8 cellular contexts compared by ENCODE assay signal in the genomic region with DNA sequence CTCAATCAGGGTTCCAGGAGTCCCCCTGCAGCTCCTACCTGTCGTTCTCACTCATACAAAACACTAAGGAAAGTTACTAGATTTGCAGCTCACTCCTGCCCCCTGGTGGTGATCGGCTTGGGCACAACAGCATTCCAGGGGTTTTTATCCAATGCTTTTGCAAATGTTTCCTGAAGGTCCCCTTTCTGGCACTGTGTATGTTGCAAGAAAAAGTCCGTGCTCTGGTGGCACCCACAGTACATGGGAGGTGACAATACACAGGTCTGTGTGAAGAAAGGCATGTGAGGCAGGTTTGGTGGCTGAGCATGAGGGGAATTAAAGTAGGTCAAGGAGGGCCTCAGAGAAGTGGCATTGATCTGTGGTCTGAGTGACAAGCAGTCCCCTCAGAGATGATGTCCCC. TPM values are rescaled to one million over a fixed set of nuclear protein-coding genes. Genes with fewer than 3 reads are reported as not detected.
DNase-seq lines count a peak whose midpoint lies in the region; ATAC-seq and TF ChIP-seq lines count a peak whose summit lies in the region.

No MANE protein-coding gene starts in this region.

- no peak overlapping the region for H3K27ac ChIP-seq in CD4-positive, alpha-beta T cell (ENCODE audit: low read depth, low read length)

- CTCF ChIA-PET in CD4-positive, alpha-beta T cell (lab: Charles Lee), result interaction anchor here (0.7 to 3.8 kb wide), 20 partner anchors 8 to 459 kb away, joined by 3 to 102 read pairs (median 4); partner anchors contain the start of genes ICAM1, ICAM4 and TYK2

- POLR2A ChIA-PET in CD4-positive, alpha-beta T cell (lab: Charles Lee), result interaction anchor here (1.0 to 2.6 kb wide), 8 partner anchors 8 to 133 kb away, joined by 3 to 69 read pairs (median 5); partner anchors contain the start of genes ICAM1, ICAM5 and TYK2

- H3K27ac Mint-ChIP-seq in CD4-positive, alpha-beta T cell, result no peak overlapping the region
- H3K27ac Mint-ChIP-seq in endothelial cell (ENCODE audit: unreplicated experiment), result peak overlapping the region; percentile 48

- peak; percentile 72 to 89 (median 82) for DNase-seq in CD4-positive, alpha-beta T cell
- DNase-seq in HT1080 (ENCODE audit: low read depth) (peak; percentile 67), NT2/D1 (ENCODE audit: low read depth, low spot score) (peak; percentile 84), endothelial cell (ENCODE audit: low spot score) (peak; percentile 91), mucosa of descending colon (peak; percentile 78 to 99 (median 89))
- peak; percentile 61 to 66 for DNase-seq in activated CD8-positive, alpha-beta memory T cell treated with anti-CD3 and anti-CD28 coated beads for 4 hours (ENCODE audit: low read depth in 2 of 2)
- DNase-seq in stimulated activated CD8-positive, alpha-beta memory T cell treated with anti-CD3 and anti-CD28 coated beads, Interleukin-7, amount 100 ng/mL, for 24 hours (ENCODE audit: low read depth), result peak; percentile 76

- H3K9me3 Mint-ChIP-seq in CD4-positive, alpha-beta T cell, result no peaks in the 10 kb centered on the region
- no peaks in the 10 kb centered on the region for H3K9me3 Mint-ChIP-seq in endothelial cell (ENCODE audit: unreplicated experiment)

- no peaks in the 10 kb centered on the region for H3K27me3 Mint-ChIP-seq in CD4-positive, alpha-beta T cell
- peaks cover 8% of the 10 kb centered on the region for H3K27me3 Mint-ChIP-seq in endothelial cell (ENCODE audit: unreplicated experiment)

- TF ChIP-seq CTCF in CD4-positive, alpha-beta T cell (IDR thresholded peaks at IDR 0.05), result peak; percentile 96
- TF ChIP-seq CTCF in endothelial cell (IDR thresholded peaks at IDR 0.05; ENCODE audit: unreplicated experiment) (peak; percentile 98), mucosa of descending colon (IDR thresholded peaks at IDR 0.05) (peak; percentile 86)

- H3K4me3 ChIP-seq in NT2/D1 (ENCODE audit: insufficient read length, low read depth) (no peak overlapping the region), mucosa of descending colon (no peak overlapping the region)

- H3K9me3 ChIP-seq in CD4-positive, alpha-beta T cell (ENCODE audit: control insufficient read depth, low read length), result no peaks in the 10 kb centered on the region
- H3K9me3 ChIP-seq in NT2/D1 (ENCODE audit: insufficient read depth, low read length) (no peaks in the 10 kb centered on the region), mucosa of descending colon (no peaks in the 10 kb centered on the region)

- no peak overlapping the region for H3K9ac ChIP-seq in NT2/D1 (ENCODE audit: insufficient read length, low read depth)

- peaks cover 32% of the 10 kb centered on the region for H3K36me3 Mint-ChIP-seq in CD4-positive, alpha-beta T cell (ENCODE audit: low read depth)
- H3K36me3 Mint-ChIP-seq in endothelial cell (ENCODE audit: low read depth, unreplicated experiment), result peaks cover 14% of the 10 kb centered on the region

- intact Hi-C loops in CD4-positive, alpha-beta T cell (cut with DNase I, micrococcal nuclease), result loop anchor here (1.0 to 2.0 kb wide), 3 partner anchors 120 to 458 kb away; no protein-coding TSS in a partner anchor
- intact Hi-C loops in mucosa of descending colon (cut with DNase I, micrococcal nuclease), result loop anchor here (2.0 kb wide), 1 partner anchor 120 kb away; no protein-coding TSS in a partner anchor

- peaks cover 8% of the 10 kb centered on the region for H3K4me1 ChIP-seq in NT2/D1 (ENCODE audit: insufficient read depth, insufficient read length)
- no peaks in the 10 kb centered on the region for H3K4me1 ChIP-seq in mucosa of descending colon (ENCODE audit: low read depth)

- H3K4me1 Mint-ChIP-seq in CD4-positive, alpha-beta T cell (ENCODE audit: low read depth), result peaks cover 4% of the 10 kb centered on the region
- no peaks in the 10 kb centered on the region for H3K4me1 Mint-ChIP-seq in endothelial cell (ENCODE audit: unreplicated experiment)

- ATAC-seq in CD4-positive, alpha-beta T cell (ENCODE audit: poor library complexity), result peak; percentile 62
- ATAC-seq in mucosa of descending colon (peak; percentile 87), HG03139 (IDR thresholded peaks at IDR 0.05; ENCODE audit: unreplicated experiment) (no peak)

- no peaks in the 10 kb centered on the region for H3K27me3 ChIP-seq in CD4-positive, alpha-beta T cell (ENCODE audit: control insufficient read depth, insufficient read depth, low read length)
- no peaks in the 10 kb centered on the region for H3K27me3 ChIP-seq in NT2/D1 (ENCODE audit: insufficient read depth, insufficient read length)

- no peak overlapping the region for H3K4me3 Mint-ChIP-seq in CD4-positive, alpha-beta T cell
- peak overlapping the region; percentile 37 for H3K4me3 Mint-ChIP-seq in endothelial cell (ENCODE audit: unreplicated experiment)

- H3K36me3 ChIP-seq in NT2/D1 (ENCODE audit: insufficient read depth, insufficient read length, low read length) (peaks cover 43% of the 10 kb centered on the region), mucosa of descending colon (ENCODE audit: low read depth) (peaks cover 6% of the 10 kb centered on the region)

RNA-seq across cellular contexts. Expression of gene TYK2, which starts 8.6 kb away (rescaled TPM):
- total RNA-seq in CD4-positive, alpha-beta T cell, result 100 to 1,000 TPM; 229 to 253 TPM
- 64.3 and 80.5 TPM in 2 replicates for total RNA-seq in HT1080 (2014; rRNA removed; shearing (Covaris generic))
- polyA plus RNA-seq in HT1080 (2015; cell fraction: cytosol; rRNA removed), result 36.4 and 44.1 TPM in 2 replicates
- 188 and 202 TPM in 2 replicates for polyA plus RNA-seq in HT1080 (2015; cell fraction: nucleus; rRNA removed)
- total RNA-seq in endothelial cell (ENCODE audit: unreplicated experiment) (143 TPM), mucosa of descending colon (100 to 1,000 TPM; 104 to 142 (median 123) TPM)

RNA-seq across cellular contexts. Expression of gene CDC37, which starts 14.4 kb away (rescaled TPM):
- total RNA-seq in CD4-positive, alpha-beta T cell, result 100 to 1,000 TPM; 162 to 164 TPM
- 526 and 530 TPM in 2 replicates for total RNA-seq in HT1080 (2014; rRNA removed; shearing (Covaris generic))
- 401 and 453 TPM in 2 replicates for polyA plus RNA-seq in HT1080 (2015; cell fraction: cytosol; rRNA removed)
- 647 and 774 TPM in 2 replicates for polyA plus RNA-seq in HT1080 (2015; cell fraction: nucleus; rRNA removed)
- 386 TPM for total RNA-seq in endothelial cell (ENCODE audit: unreplicated experiment)
- 100 to 1,000 TPM; 125 to 179 (median 145) TPM for total RNA-seq in mucosa of descending colon

RNA-seq across cellular contexts. Expression of gene PDE4A, which starts 31.4 kb away (rescaled TPM):
- 1 to 10 TPM; 1.5 to 2.1 TPM for total RNA-seq in CD4-positive, alpha-beta T cell
- 3.9 and 9.2 TPM in 2 replicates for total RNA-seq in HT1080 (2014; rRNA removed; shearing (Covaris generic))
- 4.4 and 5.0 TPM in 2 replicates for polyA plus RNA-seq in HT1080 (2015; cell fraction: cytosol; rRNA removed)
- 3.2 and 4.1 TPM in 2 replicates for polyA plus RNA-seq in HT1080 (2015; cell fraction: nucleus; rRNA removed)
- total RNA-seq in endothelial cell (ENCODE audit: unreplicated experiment), result 0.46 TPM
- total RNA-seq in mucosa of descending colon, result 10 to 100 TPM in 2 of 3 donors, 1 to 10 TPM in 1; 7.0 to 27.4 (median 14.7) TPM

RNA-seq across cellular contexts. Expression of gene ICAM3, which starts 49.5 kb away (rescaled TPM):
- total RNA-seq in CD4-positive, alpha-beta T cell, result 100 to 1,000 TPM; 164 to 173 TPM
- 8.3 and 8.8 TPM in 2 replicates for total RNA-seq in HT1080 (2014; rRNA removed; shearing (Covaris generic))
- 4.3 and 5.9 TPM in 2 replicates for polyA plus RNA-seq in HT1080 (2015; cell fraction: cytosol; rRNA removed)
- 2.4 and 3.0 TPM in 2 replicates for polyA plus RNA-seq in HT1080 (2015; cell fraction: nucleus; rRNA removed)
- 24.9 TPM for total RNA-seq in endothelial cell (ENCODE audit: unreplicated experiment)
- 10 to 100 TPM; 16.0 to 31.6 (median 28.0) TPM for total RNA-seq in mucosa of descending colon

RNA-seq across cellular contexts. Expression of gene RAVER1, which starts 55.6 kb away (rescaled TPM):
- total RNA-seq in CD4-positive, alpha-beta T cell, result 10 to 100 TPM; 20.5 to 21.3 TPM
- 28.3 and 48.3 TPM in 2 replicates for total RNA-seq in HT1080 (2014; rRNA removed; shearing (Covaris generic))
- polyA plus RNA-seq in HT1080 (2015; cell fraction: cytosol; rRNA removed), result 67.0 and 73.3 TPM in 2 replicates
- polyA plus RNA-seq in HT1080 (2015; cell fraction: nucleus; rRNA removed), result 55.0 and 65.4 TPM in 2 replicates
- total RNA-seq in endothelial cell (ENCODE audit: unreplicated experiment), result 46.1 TPM
- 10 to 100 TPM; 42.4 to 58.1 (median 49.6) TPM for total RNA-seq in mucosa of descending colon
